Comparison of ENCODE assay signal across 10 cellular contexts in the genomic region with DNA sequence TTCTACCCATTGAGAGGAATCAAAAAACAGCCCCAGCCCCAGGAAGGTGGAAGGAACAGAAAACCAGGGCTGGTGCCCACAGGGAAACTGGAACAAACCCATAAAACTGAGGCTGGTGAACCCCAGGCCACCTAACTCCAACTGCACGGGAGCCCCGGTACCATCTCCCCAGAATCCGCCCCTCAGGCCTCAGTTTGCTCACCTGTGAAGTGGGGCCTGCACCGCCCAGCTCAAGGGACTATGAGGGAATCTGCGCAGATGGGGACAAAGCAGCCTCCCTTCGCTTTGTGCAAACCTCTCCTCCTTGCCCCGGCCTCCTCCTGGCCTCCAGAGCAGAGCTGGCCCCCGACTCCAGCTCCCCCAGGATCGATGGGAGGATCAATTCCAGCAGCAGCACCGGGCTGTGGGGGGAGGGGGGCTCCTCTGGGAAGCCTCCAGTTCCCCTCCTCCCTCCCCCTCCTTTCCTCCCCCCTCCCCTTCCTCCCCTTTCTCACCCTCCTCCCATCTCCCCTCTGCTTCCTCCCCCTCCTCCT. TPM values are rescaled to one million over a fixed set of nuclear protein-coding genes. Genes with fewer than 3 reads are reported as not detected.
"Had no signal": no experiment of that assay in that cellular context is flagged by ENCODE, and none has a peak within 500 bp of the region (broad histone marks: within the 10 kb centered on the region; RNA-seq: fewer than 3 reads in every experiment).

No MANE protein-coding gene starts in this region.

- H3K27ac ChIP-seq: KMS-11 had no signal

- H3K4me3 ChIP-seq: HAP-1 had no signal

- H3K4me2 ChIP-seq: KMS-11 had no signal

- H3K36me3 ChIP-seq: HAP-1 had no signal

- H3K9me3 ChIP-seq: HAP-1 had no signal

- H3K4me1 ChIP-seq: HAP-1 had no signal

- H3K9ac ChIP-seq: KMS-11 had no signal

- DNase-seq: GOT3, IMR-90, Karpas-422, KBM-7 had no signal

- FAIRE-seq: HTR-8/SVneo had no signal

RNA-seq across cellular contexts. Expression of gene ONECUT3, which starts 9.1 kb away (rescaled TPM):
- total RNA-seq: H4, H7, HT-29, IMR-90 had no signal
- polyA plus RNA-seq: IMR-90 had no signal
